1 cellular context compared by ENCODE assay signal in the genomic region with DNA sequence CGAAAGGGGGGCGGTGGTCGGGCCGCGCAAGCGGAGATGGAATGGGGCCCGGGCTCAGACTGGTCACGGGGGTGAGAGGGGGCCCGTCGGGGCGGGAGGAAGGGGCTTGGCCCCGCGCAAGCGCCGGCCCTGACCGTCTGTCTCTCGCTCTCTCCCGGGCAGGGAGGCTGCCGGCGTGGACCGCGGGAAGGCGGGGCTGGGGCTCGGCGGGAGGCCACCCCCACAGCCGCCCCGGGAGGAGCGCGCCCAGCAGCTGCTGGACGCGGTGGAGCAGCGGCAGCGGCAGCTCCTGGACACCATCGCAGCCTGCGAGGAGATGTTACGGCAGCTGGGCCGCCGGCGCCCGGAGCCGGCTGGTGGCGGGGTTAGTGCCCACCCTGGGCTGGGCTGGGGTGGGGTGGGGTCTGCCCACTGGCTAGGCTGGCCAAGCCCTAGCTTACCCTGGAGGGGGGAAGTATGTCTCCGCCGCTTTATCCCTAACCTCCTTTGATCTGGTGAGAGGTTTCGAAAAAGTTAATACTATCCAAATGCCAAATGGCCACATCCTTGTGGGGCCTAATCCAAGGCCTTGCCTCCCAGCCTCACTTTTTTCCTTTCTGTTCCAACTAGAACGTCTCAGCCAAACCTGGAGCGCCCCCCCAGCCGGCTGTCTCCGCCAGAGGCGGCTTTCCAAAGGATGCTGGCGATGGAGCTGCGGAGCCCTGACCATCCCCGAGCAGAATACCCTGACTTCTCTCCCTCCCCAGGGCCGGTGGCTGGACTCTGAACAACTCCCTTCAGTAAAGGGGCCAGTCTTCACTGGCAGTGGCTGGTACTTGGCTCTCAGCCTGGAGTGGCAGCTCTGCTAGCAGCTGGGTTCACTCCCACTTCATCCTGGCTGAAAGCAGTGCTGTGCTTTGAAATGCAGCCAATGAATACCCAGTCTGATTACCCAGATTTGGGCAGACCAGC.
TF ChIP-seq lines count a peak whose summit lies in the region.

No MANE protein-coding gene starts in this region.

TF ChIP-seq in HEK293, 187 proteins besides CTCF, POLR2A, EP300 and RAD21 (continued from another document and continues in another):
- TF ChIP-seq PRDM10 (tag by site-specific recombination; IDR thresholded peaks at IDR 0.05): peak; percentile 66; the same call in 1 of the 2 replicates
- TF ChIP-seq BCL11A (tag by site-specific recombination; IDR thresholded peaks at IDR 0.05; ENCODE audit: low read depth): no peak
- TF ChIP-seq WT1 (tag by site-specific recombination; IDR thresholded peaks at IDR 0.05): no peak
- TF ChIP-seq, protein P1, sequence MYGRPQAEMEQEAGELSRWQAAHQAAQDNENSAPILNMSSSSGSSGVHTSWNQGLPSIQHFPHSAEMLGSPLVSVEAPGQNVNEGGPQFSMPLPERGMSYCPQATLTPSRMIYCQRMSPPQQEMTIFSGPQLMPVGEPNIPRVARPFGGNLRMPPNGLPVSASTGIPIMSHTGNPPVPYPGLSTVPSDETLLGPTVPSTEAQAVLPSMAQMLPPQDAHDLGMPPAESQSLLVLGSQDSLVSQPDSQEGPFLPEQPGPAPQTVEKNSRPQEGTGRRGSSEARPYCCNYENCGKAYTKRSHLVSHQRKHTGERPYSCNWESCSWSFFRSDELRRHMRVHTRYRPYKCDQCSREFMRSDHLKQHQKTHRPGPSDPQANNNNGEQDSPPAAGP (tag by site-specific recombination; IDR thresholded peaks at IDR 0.05): 0 out of 2 replicates have a peak, but pooled peaks have one; percentile 25
- no peak for TF ChIP-seq REST (tag by site-specific recombination; IDR thresholded peaks at IDR 0.05)
- TF ChIP-seq ZNF133 (tag by site-specific recombination; IDR thresholded peaks at IDR 0.05): no peak
- 0 out of 2 replicates have a peak, but pooled peaks have one; percentile 30 for TF ChIP-seq ZFP37 (tag by site-specific recombination; IDR thresholded peaks at IDR 0.05)
- TF ChIP-seq, protein P2, sequence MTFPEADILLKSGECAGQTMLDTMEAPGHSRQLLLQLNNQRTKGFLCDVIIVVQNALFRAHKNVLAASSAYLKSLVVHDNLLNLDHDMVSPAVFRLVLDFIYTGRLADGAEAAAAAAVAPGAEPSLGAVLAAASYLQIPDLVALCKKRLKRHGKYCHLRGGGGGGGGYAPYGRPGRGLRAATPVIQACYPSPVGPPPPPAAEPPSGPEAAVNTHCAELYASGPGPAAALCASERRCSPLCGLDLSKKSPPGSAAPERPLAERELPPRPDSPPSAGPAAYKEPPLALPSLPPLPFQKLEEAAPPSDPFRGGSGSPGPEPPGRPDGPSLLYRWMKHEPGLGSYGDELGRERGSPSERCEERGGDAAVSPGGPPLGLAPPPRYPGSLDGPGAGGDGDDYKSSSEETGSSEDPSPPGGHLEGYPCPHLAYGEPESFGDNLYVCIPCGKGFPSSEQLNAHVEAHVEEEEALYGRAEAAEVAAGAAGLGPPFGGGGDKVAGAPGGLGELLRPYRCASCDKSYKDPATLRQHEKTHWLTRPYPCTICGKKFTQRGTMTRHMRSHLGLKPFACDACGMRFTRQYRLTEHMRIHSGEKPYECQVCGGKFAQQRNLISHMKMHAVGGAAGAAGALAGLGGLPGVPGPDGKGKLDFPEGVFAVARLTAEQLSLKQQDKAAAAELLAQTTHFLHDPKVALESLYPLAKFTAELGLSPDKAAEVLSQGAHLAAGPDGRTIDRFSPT (tag by site-specific recombination; IDR thresholded peaks at IDR 0.05): peak; percentile 76; the same call in 1 of the 2 replicates
- no peak for TF ChIP-seq ZNF549 (tag by site-specific recombination; IDR thresholded peaks at IDR 0.05)
- no peak for TF ChIP-seq ZNF623 (tag by site-specific recombination; IDR thresholded peaks at IDR 0.05)
- TF ChIP-seq, protein P3, sequence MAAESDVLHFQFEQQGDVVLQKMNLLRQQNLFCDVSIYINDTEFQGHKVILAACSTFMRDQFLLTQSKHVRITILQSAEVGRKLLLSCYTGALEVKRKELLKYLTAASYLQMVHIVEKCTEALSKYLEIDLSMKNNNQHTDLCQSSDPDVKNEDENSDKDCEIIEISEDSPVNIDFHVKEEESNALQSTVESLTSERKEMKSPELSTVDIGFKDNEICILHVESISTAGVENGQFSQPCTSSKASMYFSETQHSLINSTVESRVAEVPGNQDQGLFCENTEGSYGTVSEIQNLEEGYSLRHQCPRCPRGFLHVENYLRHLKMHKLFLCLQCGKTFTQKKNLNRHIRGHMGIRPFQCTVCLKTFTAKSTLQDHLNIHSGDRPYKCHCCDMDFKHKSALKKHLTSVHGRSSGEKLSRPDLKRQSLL (tag by site-specific recombination; IDR thresholded peaks at IDR 0.05): peak; percentile 77
- peak; percentile 79; the same call in 1 of the 2 replicates for TF ChIP-seq ZBTB20 (tag by site-specific recombination; IDR thresholded peaks at IDR 0.05)
- no peak for TF ChIP-seq ZNF426 (tag by site-specific recombination; IDR thresholded peaks at IDR 0.05)
- peak; percentile 88 for TF ChIP-seq ZNF341 (tag by site-specific recombination; IDR thresholded peaks at IDR 0.05; ENCODE audit: low read depth)
- TF ChIP-seq TCF7L2 (IDR thresholded peaks at IDR 0.05; ENCODE audit: borderline replicate concordance, low read depth, low read length): no peak
- TF ChIP-seq ZNF792 (tag by site-specific recombination; IDR thresholded peaks at IDR 0.05): no peak
- 0 out of 2 replicates have a peak, but pooled peaks have one; percentile 32 for TF ChIP-seq ZNF692 (tag by site-specific recombination; IDR thresholded peaks at IDR 0.05)
- TF ChIP-seq ZIC2 (tag by site-specific recombination; IDR thresholded peaks at IDR 0.05): peak; percentile 45
- no peak for TF ChIP-seq SCRT2 (tag by site-specific recombination; IDR thresholded peaks at IDR 0.05)
- TF ChIP-seq ZNF600 (tag by site-specific recombination; IDR thresholded peaks at IDR 0.05): peak; percentile 67
- no peak for TF ChIP-seq ZNF121 (tag by site-specific recombination; IDR thresholded peaks at IDR 0.05)
- TF ChIP-seq ZNF211 (tag by site-specific recombination; IDR thresholded peaks at IDR 0.05; ENCODE audit: low read depth): no peak
- TF ChIP-seq ZNF2 (tag by site-specific recombination; IDR thresholded peaks at IDR 0.05): no peak
- TF ChIP-seq, protein P4, sequence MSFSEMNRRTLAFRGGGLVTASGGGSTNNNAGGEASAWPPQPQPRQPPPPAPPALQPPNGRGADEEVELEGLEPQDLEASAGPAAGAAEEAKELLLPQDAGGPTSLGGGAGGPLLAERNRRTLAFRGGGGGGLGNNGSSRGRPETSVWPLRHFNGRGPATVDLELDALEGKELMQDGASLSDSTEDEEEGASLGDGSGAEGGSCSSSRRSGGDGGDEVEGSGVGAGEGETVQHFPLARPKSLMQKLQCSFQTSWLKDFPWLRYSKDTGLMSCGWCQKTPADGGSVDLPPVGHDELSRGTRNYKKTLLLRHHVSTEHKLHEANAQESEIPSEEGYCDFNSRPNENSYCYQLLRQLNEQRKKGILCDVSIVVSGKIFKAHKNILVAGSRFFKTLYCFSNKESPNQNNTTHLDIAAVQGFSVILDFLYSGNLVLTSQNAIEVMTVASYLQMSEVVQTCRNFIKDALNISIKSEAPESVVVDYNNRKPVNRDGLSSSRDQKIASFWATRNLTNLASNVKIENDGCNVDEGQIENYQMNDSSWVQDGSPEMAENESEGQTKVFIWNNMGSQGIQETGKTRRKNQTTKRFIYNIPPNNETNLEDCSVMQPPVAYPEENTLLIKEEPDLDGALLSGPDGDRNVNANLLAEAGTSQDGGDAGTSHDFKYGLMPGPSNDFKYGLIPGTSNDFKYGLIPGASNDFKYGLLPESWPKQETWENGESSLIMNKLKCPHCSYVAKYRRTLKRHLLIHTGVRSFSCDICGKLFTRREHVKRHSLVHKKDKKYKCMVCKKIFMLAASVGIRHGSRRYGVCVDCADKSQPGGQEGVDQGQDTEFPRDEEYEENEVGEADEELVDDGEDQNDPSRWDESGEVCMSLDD (tag by site-specific recombination; IDR thresholded peaks at IDR 0.05): no peak
- peak; percentile 15; the same call in 1 of the 2 replicates for TF ChIP-seq ZBTB11 (tag by site-specific recombination; conservative IDR thresholded peaks at IDR 0.05; ENCODE audit: low read depth)
- no peak for TF ChIP-seq ZNF26 (tag by site-specific recombination; IDR thresholded peaks at IDR 0.05)
